1 cellular context compared by ENCODE assay signal in the genomic region with DNA sequence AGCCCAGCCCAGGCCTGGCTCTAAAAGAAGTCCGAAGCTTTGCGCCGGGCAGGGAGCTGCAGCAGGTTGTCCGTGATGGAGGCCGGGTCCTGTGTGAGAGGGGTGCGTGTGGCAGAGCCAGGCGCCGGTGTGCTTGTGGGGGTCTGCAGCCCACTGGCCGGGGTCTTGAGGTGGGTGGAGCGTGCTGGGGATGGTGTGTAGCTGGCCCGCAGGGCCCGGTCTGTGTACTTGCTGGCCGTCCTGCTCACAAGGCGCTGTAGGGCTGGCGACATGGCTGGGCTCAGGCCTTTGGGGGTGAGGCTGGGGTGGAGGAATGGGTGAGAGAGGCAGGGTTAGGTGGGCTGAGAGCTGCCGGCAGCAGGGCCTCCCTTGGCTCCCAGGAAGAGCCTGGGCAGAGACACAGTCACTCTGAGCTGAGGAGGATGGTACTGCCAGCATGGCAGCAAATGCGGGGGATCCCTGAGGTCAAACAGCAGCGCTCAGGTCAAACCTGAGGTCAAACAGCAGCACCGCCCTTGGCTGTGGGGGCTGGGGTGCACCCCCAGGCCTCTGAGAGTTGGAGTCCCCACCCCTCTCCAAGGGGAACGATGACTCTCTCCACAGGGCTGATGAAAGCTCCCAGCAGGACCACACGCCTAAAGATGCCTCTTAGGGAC.
TF ChIP-seq lines count a peak whose summit lies in the region.

No MANE protein-coding gene starts in this region.

TF ChIP-seq in endothelial cell of umbilical vein, 7 proteins besides CTCF, POLR2A, EP300 and RAD21:
- TF ChIP-seq POLR2AphosphoS5 (IDR thresholded peaks at IDR 0.05; ENCODE audit: insufficient read depth, low read depth, low read length): no peak
- TF ChIP-seq FOS (IDR thresholded peaks at IDR 0.05; ENCODE audit: borderline replicate concordance, insufficient read depth, low read length): no peak
- TF ChIP-seq GATA2 (IDR thresholded peaks at IDR 0.05; ENCODE audit: insufficient read depth, insufficient read length, low read depth, low read length): no peak
- no peak for TF ChIP-seq MYC (IDR thresholded peaks at IDR 0.05; ENCODE audit: low read depth, low read length)
- no peak for TF ChIP-seq EZH2 (IDR thresholded peaks at IDR 0.05; ENCODE audit: borderline replicate concordance, low read depth, low read length, severe bottlenecking)
- no peak for TF ChIP-seq JUN (IDR thresholded peaks at IDR 0.05; ENCODE audit: borderline replicate concordance, insufficient read depth, insufficient read length, low read depth)
- TF ChIP-seq, protein P1, sequence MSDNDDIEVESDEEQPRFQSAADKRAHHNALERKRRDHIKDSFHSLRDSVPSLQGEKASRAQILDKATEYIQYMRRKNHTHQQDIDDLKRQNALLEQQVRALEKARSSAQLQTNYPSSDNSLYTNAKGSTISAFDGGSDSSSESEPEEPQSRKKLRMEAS (IDR thresholded peaks at IDR 0.05; ENCODE audit: insufficient read depth, insufficient read length): no peak
